15 cellular contexts compared by ENCODE assay signal in the genomic region with DNA sequence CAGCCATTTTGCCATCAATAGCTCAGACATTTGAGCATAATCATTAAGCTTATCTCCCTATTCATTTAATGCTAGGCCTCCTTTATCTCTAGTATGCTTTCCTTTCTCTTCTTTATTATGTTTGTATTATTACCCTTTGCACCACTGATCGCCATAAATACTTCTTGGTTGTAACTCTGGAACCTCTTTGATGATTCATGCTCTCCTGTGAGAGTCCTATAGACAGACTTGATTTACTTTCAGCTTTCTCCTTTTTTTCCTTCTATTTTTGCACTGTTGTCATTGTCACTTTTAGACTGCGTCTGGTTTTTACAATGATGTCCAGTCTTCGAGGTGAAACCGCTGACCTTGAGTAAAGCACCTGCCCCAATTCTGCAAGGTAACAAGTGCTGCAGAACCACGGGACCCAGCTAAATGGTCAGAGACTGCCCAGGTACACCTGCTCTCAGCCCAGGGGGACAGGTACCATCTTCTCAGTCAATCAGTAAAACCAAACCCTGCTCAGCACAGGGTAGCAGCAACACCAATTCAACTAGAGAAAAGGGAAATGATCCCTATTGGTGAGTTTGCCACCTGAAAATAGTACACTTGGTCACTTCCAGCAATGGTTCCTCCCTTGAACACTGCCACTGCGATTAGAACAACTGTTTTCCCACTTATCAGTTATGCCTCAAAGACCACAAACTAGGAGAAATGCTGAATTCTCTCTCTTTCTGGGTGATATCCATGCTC.
"Had no signal": no experiment of that assay in that cellular context is flagged by ENCODE, and none has a peak within 500 bp of the region (broad histone marks: within the 10 kb centered on the region; RNA-seq: fewer than 3 reads in every experiment).

No MANE protein-coding gene starts in this region.

- DNase-seq: activated CD4-positive, alpha-beta memory T cell treated with anti-CD3 and anti-CD28 coated beads for 36 hours; activated gamma-delta T cell treated with Interleukin-2 at 50 U/mL for 16 hours; activated naive CD8-positive, alpha-beta T cell treated with anti-CD3 and anti-CD28 coated beads, Interleukin-2, amount 10 ng/mL, durations not matched to agents 7 days and 5 days; activated T-cell treated with anti-CD3 and anti-CD28 coated beads, Interleukin-2, amount 50 U/mL, for 48 hours; aorta; effector CD4-positive, alpha-beta T cell; heart left ventricle; lower lobe of right lung; pancreas; retina; stimulated activated CD4-positive, alpha-beta T cell treated with anti-CD3 and anti-CD28 coated beads, Interleukin-4, amount 100 ng/mL, for 4 hours; stomach; thyroid gland had no signal

- H3K36me3 Mint-ChIP-seq: activated CD4-positive, alpha-beta memory T cell treated with anti-CD3 and anti-CD28 coated beads for 36 hours; activated naive CD8-positive, alpha-beta T cell treated with anti-CD3 and anti-CD28 coated beads, Interleukin-2, amount 10 ng/mL, durations not matched to agents 7 days and 5 days; mesothelial cell of epicardium had no signal

- H3K4me3 Mint-ChIP-seq: activated CD4-positive, alpha-beta memory T cell treated with anti-CD3 and anti-CD28 coated beads for 36 hours; activated naive CD8-positive, alpha-beta T cell treated with anti-CD3 and anti-CD28 coated beads, Interleukin-2, amount 10 ng/mL, durations not matched to agents 7 days and 5 days; mesothelial cell of epicardium had no signal

- H3K4me1 Mint-ChIP-seq: activated naive CD8-positive, alpha-beta T cell treated with anti-CD3 and anti-CD28 coated beads, Interleukin-2, amount 10 ng/mL, durations not matched to agents 7 days and 5 days had no signal

- H3K27ac Mint-ChIP-seq: activated CD4-positive, alpha-beta memory T cell treated with anti-CD3 and anti-CD28 coated beads for 36 hours; activated naive CD8-positive, alpha-beta T cell treated with anti-CD3 and anti-CD28 coated beads, Interleukin-2, amount 10 ng/mL, durations not matched to agents 7 days and 5 days; mesothelial cell of epicardium had no signal

- H3K4me3 ChIP-seq: breast epithelium, heart left ventricle, lower lobe of right lung, pancreas, stomach, thyroid gland had no signal

- ATAC-seq: heart left ventricle, lower lobe of right lung had no signal

- H3K9me3 Mint-ChIP-seq: activated CD4-positive, alpha-beta memory T cell treated with anti-CD3 and anti-CD28 coated beads for 36 hours; activated naive CD8-positive, alpha-beta T cell treated with anti-CD3 and anti-CD28 coated beads, Interleukin-2, amount 10 ng/mL, durations not matched to agents 7 days and 5 days; mesothelial cell of epicardium had no signal
